16 cellular contexts compared by ENCODE assay signal in the genomic region with DNA sequence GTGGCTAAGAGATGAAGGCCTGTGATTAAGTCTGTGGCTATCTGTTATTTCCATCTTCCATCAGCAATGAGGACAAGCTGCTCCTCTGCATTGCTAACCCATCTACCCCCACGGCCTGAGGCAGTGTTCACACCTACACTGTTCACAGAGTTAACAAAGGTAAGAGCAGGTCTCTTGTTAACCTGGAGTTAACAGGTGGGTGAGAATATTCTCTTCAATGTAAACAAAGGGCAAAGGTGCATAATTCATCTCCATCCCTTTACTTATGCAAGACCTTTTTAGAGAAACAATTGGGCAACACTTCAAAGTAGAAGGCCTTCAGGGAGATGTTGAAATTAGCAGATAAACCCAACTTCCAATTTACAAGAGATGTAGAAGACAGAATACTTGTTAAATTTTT. TPM values are rescaled to one million over a fixed set of nuclear protein-coding genes. Genes with fewer than 3 reads are reported as not detected.
DNase-seq lines count a peak whose midpoint lies in the region; ATAC-seq and TF ChIP-seq lines count a peak whose summit lies in the region.
"Had no signal": no experiment of that assay in that cellular context is flagged by ENCODE, and none has a peak within 500 bp of the region (broad histone marks: within the 10 kb centered on the region; RNA-seq: fewer than 3 reads in every experiment).

No MANE protein-coding gene starts in this region.

- H3K27me3 Mint-ChIP-seq in natural killer cell treated with Interleukin-12 subunit alpha and Interleukin-12 subunit beta and Interleukin-15 and Interleukin-18, amount 100 ng/mL, for 72 hours, result peaks cover 0 to 10% of the 10 kb centered on the region in 2 donors
- H3K27me3 Mint-ChIP-seq in natural killer cell (ENCODE audit: low read depth in 2 of 2) (peaks cover 0 to 7% of the 10 kb centered on the region in 2 donors), neural crest cell (ENCODE audit: low read depth) (no peaks in the 10 kb centered on the region)
- H3K27me3 Mint-ChIP-seq in activated T-helper 2 cell treated with anti-CD3 and anti-CD28 coated beads, Interferon-gamma antibody, Interleukin-2, Interleukin-4, amounts not matched to agents 10 μg/mL and 5 μg/mL and 100 μg/mL, durations not matched to agents 14 hours and 24 hours and 36 hours (ENCODE audit: low read depth), result no peaks in the 10 kb centered on the region
- H3K27me3 Mint-ChIP-seq: B cell had no signal

- no peaks in the 10 kb centered on the region for H3K9me3 Mint-ChIP-seq in natural killer cell treated with Interleukin-12 subunit alpha and Interleukin-12 subunit beta and Interleukin-15 and Interleukin-18, amount 100 ng/mL, for 72 hours
- H3K9me3 Mint-ChIP-seq in natural killer cell (no peaks in the 10 kb centered on the region), neural crest cell (no peaks in the 10 kb centered on the region)
- no peaks in the 10 kb centered on the region for H3K9me3 Mint-ChIP-seq in activated T-helper 2 cell treated with anti-CD3 and anti-CD28 coated beads, Interferon-gamma antibody, Interleukin-2, Interleukin-4, amounts not matched to agents 10 μg/mL and 5 μg/mL and 100 μg/mL, durations not matched to agents 14 hours and 24 hours and 36 hours
- H3K9me3 Mint-ChIP-seq: CD4-positive, alpha-beta T cell had no signal

- no peak for TF ChIP-seq CTCF in natural killer cell (IDR thresholded peaks at IDR 0.05)
- TF ChIP-seq CTCF in neural crest cell (conservative IDR thresholded peaks at IDR 0.05), result no peak

- H3K4me1 Mint-ChIP-seq in natural killer cell treated with Interleukin-12 subunit alpha and Interleukin-12 subunit beta and Interleukin-15 and Interleukin-18, amount 100 ng/mL, for 72 hours (ENCODE audit: low read depth in 2 of 2), result peaks cover 24 to 38% of the 10 kb centered on the region in 2 donors
- H3K4me1 Mint-ChIP-seq in natural killer cell (peaks cover 25 to 27% of the 10 kb centered on the region in 2 donors), neural crest cell (peaks cover 20% of the 10 kb centered on the region)
- peaks cover 17% of the 10 kb centered on the region for H3K4me1 Mint-ChIP-seq in activated T-helper 2 cell treated with anti-CD3 and anti-CD28 coated beads, Interferon-gamma antibody, Interleukin-2, Interleukin-4, amounts not matched to agents 10 μg/mL and 5 μg/mL and 100 μg/mL, durations not matched to agents 14 hours and 24 hours and 36 hours (ENCODE audit: low read depth)

- H3K36me3 Mint-ChIP-seq in natural killer cell treated with Interleukin-12 subunit alpha and Interleukin-12 subunit beta and Interleukin-15 and Interleukin-18, amount 100 ng/mL, for 72 hours, result peaks cover 11% of the 10 kb centered on the region
- H3K36me3 Mint-ChIP-seq in natural killer cell (no peaks in the 10 kb centered on the region), neural crest cell (ENCODE audit: low read depth) (peaks cover 6% of the 10 kb centered on the region)
- peaks cover 42% of the 10 kb centered on the region for H3K36me3 Mint-ChIP-seq in activated T-helper 2 cell treated with anti-CD3 and anti-CD28 coated beads, Interferon-gamma antibody, Interleukin-2, Interleukin-4, amounts not matched to agents 10 μg/mL and 5 μg/mL and 100 μg/mL, durations not matched to agents 14 hours and 24 hours and 36 hours (ENCODE audit: low read depth)

- peak overlapping the region; percentile 39 for H3K4me3 Mint-ChIP-seq in natural killer cell treated with Interleukin-12 subunit alpha and Interleukin-12 subunit beta and Interleukin-15 and Interleukin-18, amount 100 ng/mL, for 72 hours
- H3K4me3 Mint-ChIP-seq in natural killer cell (no peak overlapping the region), neural crest cell (peak overlapping the region; percentile 54)
- H3K4me3 Mint-ChIP-seq in activated T-helper 2 cell treated with anti-CD3 and anti-CD28 coated beads, Interferon-gamma antibody, Interleukin-2, Interleukin-4, amounts not matched to agents 10 μg/mL and 5 μg/mL and 100 μg/mL, durations not matched to agents 14 hours and 24 hours and 36 hours (ENCODE audit: low read depth), result no peak overlapping the region
- H3K4me3 Mint-ChIP-seq: B cell; CD4-positive, alpha-beta T cell; H9 had no signal

- DNase-seq in natural killer cell treated with Interleukin-12 subunit alpha and Interleukin-12 subunit beta and Interleukin-15 and Interleukin-18, amount 100 ng/mL, for 72 hours (ENCODE audit: low spot score), result no peak
- DNase-seq in natural killer cell (no peak), neural crest cell (ENCODE audit: low read depth, low spot score) (no peak), left colon (no peak)
- DNase-seq in activated T-helper 2 cell treated with anti-CD3 and anti-CD28 coated beads, Interferon-gamma antibody, Interleukin-2, Interleukin-4, amounts not matched to agents 10 μg/mL and 5 μg/mL and 100 μg/mL, durations not matched to agents 14 hours and 24 hours and 36 hours (ENCODE audit: low spot score), result no peak
- DNase-seq in stimulated activated CD4-positive, alpha-beta T cell treated with anti-CD3 and anti-CD28 coated beads, Interleukin-1b, Interleukin-23, amount 100 ng/mL, for 48 hours, result no peak
- DNase-seq: Calu3; CD4-positive, alpha-beta T cell; DMS53; H9; MV-4-11; NCI-H1417 treated with DMSO at 0.1 percent for 48 hours; NCI-H1930; NCI-H526 treated with DMSO at 0.1 percent for 48 hours had no signal

- no peak for ATAC-seq in natural killer cell treated with Interleukin-12 subunit alpha and Interleukin-12 subunit beta and Interleukin-15 and Interleukin-18, amount 100 ng/mL, for 72 hours
- ATAC-seq in natural killer cell (no peak), GM18870 (IDR thresholded peaks at IDR 0.05; ENCODE audit: unreplicated experiment) (no peak), left colon (no peak)

- intact Hi-C loops in natural killer cell (cut with micrococcal nuclease) (no loop called here), left colon (cut with DNase I, micrococcal nuclease) (no loop called here)
- intact Hi-C loops in activated T-helper 2 cell treated with anti-CD3 and anti-CD28 coated beads, Interferon-gamma antibody, Interleukin-2, Interleukin-4, amounts not matched to agents 10 μg/mL and 5 μg/mL and 100 μg/mL, durations not matched to agents 14 hours and 24 hours and 36 hours (cut with micrococcal nuclease), result no loop called here

- peak overlapping the region; percentile 51 to 82 for H3K27ac Mint-ChIP-seq in natural killer cell treated with Interleukin-12 subunit alpha and Interleukin-12 subunit beta and Interleukin-15 and Interleukin-18, amount 100 ng/mL, for 72 hours
- H3K27ac Mint-ChIP-seq in natural killer cell (peak overlapping the region in 1 of 2 donors; percentile 43), neural crest cell (ENCODE audit: unreplicated experiment) (no peak overlapping the region)
- H3K27ac Mint-ChIP-seq in activated T-helper 2 cell treated with anti-CD3 and anti-CD28 coated beads, Interferon-gamma antibody, Interleukin-2, Interleukin-4, amounts not matched to agents 10 μg/mL and 5 μg/mL and 100 μg/mL, durations not matched to agents 14 hours and 24 hours and 36 hours, result peak overlapping the region; percentile 47
- H3K27ac Mint-ChIP-seq: B cell; CD4-positive, alpha-beta T cell; H9 had no signal

RNA-seq across cellular contexts. Expression of a gene that starts 2.8 kb away (rescaled TPM):
- 10 to 100 TPM; 25.5 to 26.9 TPM for total RNA-seq in natural killer cell treated with Interleukin-12 subunit alpha and Interleukin-12 subunit beta and Interleukin-15 and Interleukin-18, amount 100 ng/mL, for 72 hours
- total RNA-seq in natural killer cell, result 10 to 100 TPM; 16.5 to 30.1 (median 18.3) TPM
- total RNA-seq in activated T-helper 2 cell treated with anti-CD3 and anti-CD28 coated beads, Interferon-gamma antibody, Interleukin-2, Interleukin-4, amounts not matched to agents 10 μg/mL and 5 μg/mL and 100 μg/mL, durations not matched to agents 14 hours and 24 hours and 36 hours, result 18.3 and 21.9 TPM in 2 replicates
- total RNA-seq in neural crest cell, result 20.0 and 22.6 TPM in 2 replicates
- total RNA-seq in left colon, result 10 to 100 TPM; 50.0 to 60.6 TPM

RNA-seq across cellular contexts. Expression of a gene that starts 10.2 kb away (rescaled TPM):
- total RNA-seq in natural killer cell treated with Interleukin-12 subunit alpha and Interleukin-12 subunit beta and Interleukin-15 and Interleukin-18, amount 100 ng/mL, for 72 hours, result 100 to 1,000 TPM; 291 to 478 TPM
- total RNA-seq in natural killer cell, result 100 to 1,000 TPM; 134 to 173 (median 150) TPM
- 313 and 315 TPM in 2 replicates for total RNA-seq in activated T-helper 2 cell treated with anti-CD3 and anti-CD28 coated beads, Interferon-gamma antibody, Interleukin-2, Interleukin-4, amounts not matched to agents 10 μg/mL and 5 μg/mL and 100 μg/mL, durations not matched to agents 14 hours and 24 hours and 36 hours
- total RNA-seq in neural crest cell, result 12.5 and 13.4 TPM in 2 replicates
- 10 to 100 TPM; 11.6 to 20.4 TPM for total RNA-seq in left colon

RNA-seq across cellular contexts. Expression of a gene that starts 10.9 kb away (rescaled TPM):
- total RNA-seq in natural killer cell treated with Interleukin-12 subunit alpha and Interleukin-12 subunit beta and Interleukin-15 and Interleukin-18, amount 100 ng/mL, for 72 hours, result 10 to 100 TPM; 75.3 to 80.8 TPM
- total RNA-seq in natural killer cell (10 to 100 TPM; 57.2 to 62.0 (median 59.1) TPM), neural crest cell (98.4 and 101 TPM in 2 replicates), left colon (10 to 100 TPM; 68.8 to 70.5 TPM)
- total RNA-seq in activated T-helper 2 cell treated with anti-CD3 and anti-CD28 coated beads, Interferon-gamma antibody, Interleukin-2, Interleukin-4, amounts not matched to agents 10 μg/mL and 5 μg/mL and 100 μg/mL, durations not matched to agents 14 hours and 24 hours and 36 hours, result 97.3 and 103 TPM in 2 replicates

RNA-seq across cellular contexts. Expression of a gene that starts 11.0 kb away (rescaled TPM):
- total RNA-seq in natural killer cell treated with Interleukin-12 subunit alpha and Interleukin-12 subunit beta and Interleukin-15 and Interleukin-18, amount 100 ng/mL, for 72 hours, result 10 to 100 TPM; 64.0 to 64.6 TPM
- total RNA-seq in natural killer cell (10 to 100 TPM; 40.3 to 45.6 (median 44.5) TPM), neural crest cell (86.0 and 95.7 TPM in 2 replicates), left colon (10 to 100 TPM; 44.6 to 46.7 TPM)
- 66.2 and 71.6 TPM in 2 replicates for total RNA-seq in activated T-helper 2 cell treated with anti-CD3 and anti-CD28 coated beads, Interferon-gamma antibody, Interleukin-2, Interleukin-4, amounts not matched to agents 10 μg/mL and 5 μg/mL and 100 μg/mL, durations not matched to agents 14 hours and 24 hours and 36 hours

RNA-seq across cellular contexts. Expression of a gene that starts 48.8 kb away (rescaled TPM):
- total RNA-seq in natural killer cell treated with Interleukin-12 subunit alpha and Interleukin-12 subunit beta and Interleukin-15 and Interleukin-18, amount 100 ng/mL, for 72 hours, result 10 to 100 TPM; 75.8 to 79.9 TPM
- total RNA-seq in natural killer cell (100 to 1,000 TPM in 1 of 3 donors, 10 to 100 TPM in 2; 92.2 to 106 (median 92.5) TPM), neural crest cell (38.6 and 39.6 TPM in 2 replicates), left colon (10 to 100 TPM; 37.2 to 44.2 TPM)
- 73.9 and 77.9 TPM in 2 replicates for total RNA-seq in activated T-helper 2 cell treated with anti-CD3 and anti-CD28 coated beads, Interferon-gamma antibody, Interleukin-2, Interleukin-4, amounts not matched to agents 10 μg/mL and 5 μg/mL and 100 μg/mL, durations not matched to agents 14 hours and 24 hours and 36 hours

Comparison
In these comparisons a context has a peak if more than half of its experiments do, and no peak if none do; other contexts are left out.
1. H3K4me3 Mint-ChIP-seq: peak in natural killer cell treated with Interleukin-12 subunit alpha and Interleukin-12 subunit beta and Interleukin-15 and Interleukin-18, amount 100 ng/mL, for 72 hours (single experiment) and neural crest cell (single experiment); none in natural killer cell (single experiment) and activated T-helper 2 cell treated with anti-CD3 and anti-CD28 coated beads, Interferon-gamma antibody, Interleukin-2, Interleukin-4, amounts not matched to agents 10 μg/mL and 5 μg/mL and 100 μg/mL, durations not matched to agents 14 hours and 24 hours and 36 hours (single experiment).